ENCODE assay signal across 14 cellular contexts in the genomic region with DNA sequence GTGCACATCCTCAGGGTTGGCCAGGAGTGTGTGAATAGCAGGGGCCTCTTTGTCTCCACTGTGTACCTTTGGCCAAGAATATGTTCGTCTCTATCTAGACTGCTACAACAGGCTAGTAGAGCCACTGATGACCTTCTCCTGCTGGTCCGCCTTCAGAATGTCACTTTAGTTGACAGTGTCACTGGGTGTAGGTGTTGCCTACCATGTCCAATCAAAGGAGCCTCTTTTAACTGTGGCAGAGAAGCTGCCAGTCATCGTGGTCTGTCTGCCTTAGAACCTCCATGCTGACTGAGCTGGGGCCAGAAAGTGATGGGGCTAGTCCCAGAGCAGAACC. TPM values are rescaled to one million over a fixed set of nuclear protein-coding genes. Genes with fewer than 3 reads are reported as not detected.
DNase-seq lines count a peak whose midpoint lies in the region; ATAC-seq and TF ChIP-seq lines count a peak whose summit lies in the region.
"Had no signal": no experiment of that assay in that cellular context is flagged by ENCODE, and none has a peak within 500 bp of the region (broad histone marks: within the 10 kb centered on the region; RNA-seq: fewer than 3 reads in every experiment).

No MANE protein-coding gene starts in this region.

- ATAC-seq in CD8-positive, alpha-beta T cell: no peak
- peak; percentile 65 to 94 (median 82) for ATAC-seq in heart left ventricle
- no peak for ATAC-seq in body of pancreas

- no peaks in the 10 kb centered on the region for H3K27me3 Mint-ChIP-seq in CD8-positive, alpha-beta T cell (ENCODE audit: low read depth)
- no peaks in the 10 kb centered on the region for H3K27me3 Mint-ChIP-seq in activated CD4-positive, alpha-beta memory T cell treated with anti-CD3 and anti-CD28 coated beads for 36 hours

- H3K4me1 ChIP-seq in CD8-positive, alpha-beta T cell (ENCODE audit: insufficient read depth, low read length): peaks cover 8% of the 10 kb centered on the region
- peaks cover 0 to 34% (median 6%) of the 10 kb centered on the region in 12 donors for H3K4me1 ChIP-seq in heart left ventricle
- H3K4me1 ChIP-seq in body of pancreas: no peaks in the 10 kb centered on the region
- H3K4me1 ChIP-seq: parathyroid adenoma had no signal

- no peak overlapping the region for H3K4me3 ChIP-seq in CD8-positive, alpha-beta T cell (ENCODE audit: low read depth, low read length)
- H3K4me3 ChIP-seq in heart left ventricle (no peak overlapping the region), body of pancreas (no peak overlapping the region)
- H3K4me3 ChIP-seq: BLaER1 had no signal

- 53 to 66% (median 57%) methylated on average over 3 of the region's 3 CpGs for WGBS in heart left ventricle, 4 donors
- WGBS in body of pancreas, 2 donors: 66 to 67% methylated on average over 1 to 3 of the region's 3 CpGs

- H3K4me3 Mint-ChIP-seq in CD8-positive, alpha-beta T cell: no peak overlapping the region
- H3K4me3 Mint-ChIP-seq in activated CD4-positive, alpha-beta memory T cell treated with anti-CD3 and anti-CD28 coated beads for 36 hours: no peak overlapping the region

- H3K9me3 ChIP-seq in CD8-positive, alpha-beta T cell (ENCODE audit: low read length): no peaks in the 10 kb centered on the region
- no peaks in the 10 kb centered on the region for H3K9me3 ChIP-seq in heart left ventricle
- H3K9me3 ChIP-seq in body of pancreas: no peaks in the 10 kb centered on the region
- H3K9me3 ChIP-seq: BLaER1 had no signal

- DNase-seq in CD8-positive, alpha-beta T cell: no peak
- peak; percentile 12 for DNase-seq in GDM1 (lab: John Stamatoyannopoulos, UW)
- peak; percentile 54 for DNase-seq in activated CD4-positive, alpha-beta memory T cell treated with anti-CD3 and anti-CD28 coated beads for 36 hours
- no peak for DNase-seq in heart left ventricle
- no peak for DNase-seq in body of pancreas
- DNase-seq in SW 1271 (lab: John Stamatoyannopoulos, UW): no peak
- DNase-seq in effector CD8-positive, alpha-beta T cell (lab: John Stamatoyannopoulos, UW): no peak
- no peak for DNase-seq in NCI-H1092 treated with DMSO at 0.1 percent for 48 hours (lab: John Stamatoyannopoulos, UW)
- DNase-seq: islet precursor cell, NCI-H1048, SHP77, small intestine had no signal

- H3K27ac ChIP-seq in CD8-positive, alpha-beta T cell (ENCODE audit: low read depth, low read length): no peak overlapping the region
- no peak overlapping the region for H3K27ac ChIP-seq in heart left ventricle
- no peak overlapping the region for H3K27ac ChIP-seq in body of pancreas
- H3K27ac ChIP-seq: BLaER1, parathyroid adenoma had no signal

- intact Hi-C loops in CD8-positive, alpha-beta T cell (cut with DNase I, micrococcal nuclease): no loop called here
- intact Hi-C loops in activated CD4-positive, alpha-beta memory T cell treated with anti-CD3 and anti-CD28 coated beads for 36 hours (cut with micrococcal nuclease): loop anchor here (2.0 kb wide), 2 partner anchors 37 to 69 kb away; a partner anchor contains a TSS
- intact Hi-C loops in heart left ventricle (cut with DNase I) (no loop called here), body of pancreas (cut with DNase I) (no loop called here)

- POLR2A ChIA-PET in CD8-positive, alpha-beta T cell (lab: Charles Lee): no interaction called here
- POLR2A ChIA-PET in activated CD4-positive, alpha-beta memory T cell treated with anti-CD3 and anti-CD28 coated beads for 36 hours (lab: Charles Lee): no interaction called here

- peaks cover 63% of the 10 kb centered on the region for H3K36me3 Mint-ChIP-seq in CD8-positive, alpha-beta T cell
- H3K36me3 Mint-ChIP-seq in activated CD4-positive, alpha-beta memory T cell treated with anti-CD3 and anti-CD28 coated beads for 36 hours: peaks cover 18% of the 10 kb centered on the region

- peaks cover 45% of the 10 kb centered on the region for H3K4me1 Mint-ChIP-seq in CD8-positive, alpha-beta T cell (ENCODE audit: low read depth)
- peaks cover 59% of the 10 kb centered on the region for H3K4me1 Mint-ChIP-seq in activated CD4-positive, alpha-beta memory T cell treated with anti-CD3 and anti-CD28 coated beads for 36 hours (ENCODE audit: low read depth)

- no peaks in the 10 kb centered on the region for H3K9me3 Mint-ChIP-seq in CD8-positive, alpha-beta T cell
- no peaks in the 10 kb centered on the region for H3K9me3 Mint-ChIP-seq in activated CD4-positive, alpha-beta memory T cell treated with anti-CD3 and anti-CD28 coated beads for 36 hours

- no peaks in the 10 kb centered on the region for H3K36me3 ChIP-seq in CD8-positive, alpha-beta T cell (ENCODE audit: insufficient read depth, low read length)
- H3K36me3 ChIP-seq in heart left ventricle: peaks cover 0 to 25% (median 5%) of the 10 kb centered on the region in 9 donors
- no peaks in the 10 kb centered on the region for H3K36me3 ChIP-seq in body of pancreas (replicated peaks in 1 of 2; ENCODE audit: insufficient read depth in 1 of 2, low read depth in 2 of 2)

- TF ChIP-seq CTCF in CD8-positive, alpha-beta T cell (IDR thresholded peaks at IDR 0.05): no peak
- no peak for TF ChIP-seq CTCF in heart left ventricle (IDR thresholded peaks at IDR 0.05)
- no peak for TF ChIP-seq CTCF in body of pancreas (IDR thresholded peaks at IDR 0.05)

- CTCF ChIA-PET in CD8-positive, alpha-beta T cell (lab: Charles Lee): no interaction called here
- CTCF ChIA-PET in activated CD4-positive, alpha-beta memory T cell treated with anti-CD3 and anti-CD28 coated beads for 36 hours (lab: Charles Lee): interaction anchor here (0.7 kb wide), 1 partner anchor 34 kb away, joined by 3 read pairs; no protein-coding TSS in a partner anchor

- no peaks in the 10 kb centered on the region for H3K27me3 ChIP-seq in CD8-positive, alpha-beta T cell (ENCODE audit: insufficient read depth, low read length)
- H3K27me3 ChIP-seq in heart left ventricle: no peaks in the 10 kb centered on the region
- no peaks in the 10 kb centered on the region for H3K27me3 ChIP-seq in body of pancreas
- H3K27me3 ChIP-seq: BLaER1 had no signal

- H3K27ac Mint-ChIP-seq in CD8-positive, alpha-beta T cell: peak overlapping the region; percentile 35
- peak overlapping the region; percentile 2 for H3K27ac Mint-ChIP-seq in activated CD4-positive, alpha-beta memory T cell treated with anti-CD3 and anti-CD28 coated beads for 36 hours

- TF ChIP-seq POLR2A in heart left ventricle (IDR thresholded peaks at IDR 0.05): no peak
- TF ChIP-seq POLR2A in body of pancreas (IDR thresholded peaks at IDR 0.05): no peak

RNA-seq across cellular contexts. Expression of a gene that starts 40.1 kb away (rescaled TPM):
- total RNA-seq in CD8-positive, alpha-beta T cell: 10 to 100 TPM; 45.4 to 45.6 TPM
- 10 to 100 TPM; 47.5 to 48.5 TPM for total RNA-seq in activated CD4-positive, alpha-beta memory T cell treated with anti-CD3 and anti-CD28 coated beads for 36 hours
- total RNA-seq in heart left ventricle (10 to 100 TPM; 21.4 to 38.3 (median 31.7) TPM), body of pancreas (10 to 100 TPM; 16.1 to 23.7 TPM)
- polyA plus RNA-seq in heart left ventricle: 10 to 100 TPM; 10.4 to 32.6 TPM

Comparison
In these comparisons a context has a peak if more than half of its experiments do, and no peak if none do; other contexts are left out.
1. ATAC-seq: peak in heart left ventricle (4 of 4); none in CD8-positive, alpha-beta T cell (single experiment) and body of pancreas (single experiment).
2. DNase-seq: peak in GDM1 (single experiment) and activated CD4-positive, alpha-beta memory T cell treated with anti-CD3 and anti-CD28 coated beads for 36 hours (single experiment); none in CD8-positive, alpha-beta T cell (0 of 7), heart left ventricle (0 of 5), body of pancreas (0 of 4), SW 1271 (0 of 2), effector CD8-positive, alpha-beta T cell (single experiment) and NCI-H1092 treated with DMSO at 0.1 percent for 48 hours (single experiment).